Comparison of ENCODE assay signal across 9 cellular contexts in the genomic region with DNA sequence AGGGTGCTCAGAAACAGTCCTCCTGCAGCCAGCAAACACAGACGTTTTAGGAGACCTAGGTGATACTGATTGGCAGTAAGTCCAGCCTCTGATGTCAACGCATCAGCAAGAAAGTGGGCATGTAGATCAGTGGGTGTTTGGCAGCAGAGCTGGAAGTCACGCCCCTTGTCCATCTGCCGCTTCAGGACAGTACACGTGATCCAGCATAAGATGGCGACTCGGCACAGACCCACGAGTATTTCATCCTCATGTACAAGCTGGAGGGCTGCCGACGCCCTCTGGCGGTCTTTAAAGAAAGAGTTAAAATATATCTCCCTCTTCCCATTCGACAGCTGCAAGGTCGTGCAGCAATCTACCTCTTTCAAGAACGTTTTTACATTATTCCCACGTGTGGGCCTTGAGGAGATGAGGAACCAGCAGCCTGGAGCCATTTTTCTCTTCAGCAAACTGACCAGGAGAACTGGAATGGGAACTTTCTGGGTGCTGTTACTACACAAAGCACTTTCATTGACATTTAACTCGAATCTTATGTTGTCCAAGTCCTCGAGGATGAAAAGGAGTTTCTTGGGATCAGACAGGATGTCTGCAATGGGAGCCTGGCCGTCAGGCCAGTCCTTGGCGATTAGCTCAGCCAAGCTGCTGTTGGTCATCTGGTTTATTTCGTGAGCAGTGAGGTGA. TPM values are rescaled to one million over a fixed set of nuclear protein-coding genes. Genes with fewer than 3 reads are reported as not detected.
A peak's percentile ranks its signal among the peaks of the same experiment; 100 is the strongest.
DNase-seq lines count a peak whose midpoint lies in the region; ATAC-seq lines count a peak whose summit lies in the region.
"Had no signal": no experiment of that assay in that cellular context is flagged by ENCODE, and none has a peak within 500 bp of the region (broad histone marks: within the 10 kb centered on the region; RNA-seq: fewer than 3 reads in every experiment).

No MANE protein-coding gene starts in this region.

- intact Hi-C loops in left cardiac atrium (cut with DNase I), result no loop called here
- intact Hi-C loops in sciatic nerve (cut with DNase I), result no loop called here

- peak; percentile 48 for ATAC-seq in HG02981 (IDR thresholded peaks at IDR 0.05; ENCODE audit: unreplicated experiment)
- peak; percentile 55 to 66 for ATAC-seq in left cardiac atrium
- no peak for ATAC-seq in HG03571 (IDR thresholded peaks at IDR 0.05; ENCODE audit: unreplicated experiment)
- no peak for ATAC-seq in sciatic nerve

- peak; percentile 72 for DNase-seq in DMS114 treated with DMSO at 0.1 percent for 48 hours (lab: John Stamatoyannopoulos, UW; ENCODE audit: unreplicated experiment)
- DNase-seq in NCI-H345 (lab: John Stamatoyannopoulos, UW), result peak; percentile 56
- DNase-seq in activated CD4-positive, alpha-beta T cell treated with anti-CD3 and anti-CD28 coated beads, Interleukin-2, amount 50 U/mL, for 1 hour, result peak; percentile 1
- DNase-seq in left cardiac atrium, result peak; percentile 64
- DNase-seq in stimulated activated CD4-positive, alpha-beta T cell treated with anti-CD3 and anti-CD28 coated beads, Interleukin-15, amount 100 ng/mL, for 48 hours (ENCODE audit: low read depth in 2 of 2), result peak; percentile 19 to 43
- no peak for DNase-seq in sciatic nerve (ENCODE audit: low spot score)

RNA-seq across cellular contexts. Expression of gene NLRP11, which starts 22.3 kb away (rescaled TPM):
- total RNA-seq in left cardiac atrium (not detected), sciatic nerve (not detected)
- total RNA-seq: T-helper 2 cell treated with Interferon-gamma antibody and Interleukin-4, amounts not matched to agents 100 ng/mL and 5 ng/mL, for 36 hours had no signal

RNA-seq across cellular contexts. Expression of gene NLRP4, which starts 26.8 kb away (rescaled TPM):
- total RNA-seq in left cardiac atrium (not detected), sciatic nerve (not detected)
- total RNA-seq: T-helper 2 cell treated with Interferon-gamma antibody and Interleukin-4, amounts not matched to agents 100 ng/mL and 5 ng/mL, for 36 hours had no signal

RNA-seq across cellular contexts. Expression of gene RFPL4AL1, which starts 40.6 kb away (rescaled TPM):
- total RNA-seq in left cardiac atrium (not detected), sciatic nerve (not detected)
- total RNA-seq: T-helper 2 cell treated with Interferon-gamma antibody and Interleukin-4, amounts not matched to agents 100 ng/mL and 5 ng/mL, for 36 hours had no signal

RNA-seq across cellular contexts. Expression of gene RFPL4A, which starts 50.6 kb away (rescaled TPM):
- total RNA-seq in left cardiac atrium (not detected), sciatic nerve (not detected)
- total RNA-seq: T-helper 2 cell treated with Interferon-gamma antibody and Interleukin-4, amounts not matched to agents 100 ng/mL and 5 ng/mL, for 36 hours had no signal

Comparison
In these comparisons a context has a peak if more than half of its experiments do, and no peak if none do; other contexts are left out.
1. ATAC-seq: peak in HG02981 (single experiment) and left cardiac atrium (2 of 2); none in HG03571 (single experiment) and sciatic nerve (single experiment).